ENCODE assay signal across 1 cellular context in the genomic region with DNA sequence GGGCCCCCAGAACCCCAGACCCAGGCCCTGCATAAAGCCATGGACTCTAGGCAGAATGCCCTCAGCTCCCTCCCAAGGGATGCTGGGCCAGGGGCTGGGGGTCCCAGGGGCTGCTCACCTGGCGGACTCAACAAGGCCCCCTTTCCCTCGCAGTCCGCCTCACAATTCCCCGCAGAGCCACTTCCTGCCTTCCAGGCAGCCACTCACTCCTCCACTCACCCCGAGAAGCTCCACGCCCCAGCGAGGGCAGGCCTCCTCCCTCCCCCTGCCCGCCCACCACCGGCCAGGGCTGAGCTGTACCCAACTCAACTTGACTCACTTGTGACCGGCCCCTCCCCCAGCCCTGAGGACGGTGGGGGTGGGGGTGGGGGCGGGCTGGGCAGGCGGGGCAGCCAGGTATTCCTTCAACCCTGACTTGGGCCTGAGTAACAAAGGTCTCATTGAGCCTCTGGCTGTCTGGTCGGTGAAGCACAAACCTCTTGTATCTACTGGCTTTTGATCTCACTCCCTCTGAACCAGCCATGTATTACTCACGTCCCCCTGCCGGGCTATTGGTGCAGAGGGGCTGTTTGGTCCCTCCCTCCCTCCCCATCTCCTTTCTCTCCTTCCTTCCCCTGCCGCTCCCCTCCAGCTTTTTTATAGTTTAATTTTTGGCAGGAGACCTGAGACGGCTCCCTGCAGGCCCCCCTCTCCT.
A peak's percentile ranks its signal among the peaks of the same experiment; 100 is the strongest.
TF ChIP-seq lines count a peak whose summit lies in the region.

No MANE protein-coding gene starts in this region.

TF ChIP-seq in HepG2, 621 proteins besides CTCF, POLR2A, EP300 and RAD21 (continued from another document):
- TF ChIP-seq ERF (CRISPR knock-in tag; IDR thresholded peaks at IDR 0.05) (no peak), TRIM24 (CRISPR knock-in tag; IDR thresholded peaks at IDR 0.05) (no peak), SMAD1 (CRISPR knock-in tag; IDR thresholded peaks at IDR 0.05; ENCODE audit: borderline replicate concordance, low read depth) (no peak), TSC22D2 (CRISPR knock-in tag; IDR thresholded peaks at IDR 0.05; ENCODE audit: borderline replicate concordance) (no peak), NFE2 (CRISPR knock-in tag; IDR thresholded peaks at IDR 0.05) (no peak), GLI4 (CRISPR knock-in tag; IDR thresholded peaks at IDR 0.05; ENCODE audit: borderline replicate concordance) (no peak), ELF4 (CRISPR knock-in tag; IDR thresholded peaks at IDR 0.05; ENCODE audit: borderline replicate concordance) (0 out of 2 replicates have a peak, but pooled peaks have one; percentile 40), SPEN (CRISPR knock-in tag; IDR thresholded peaks at IDR 0.05; ENCODE audit: low read depth) (no peak), CHD2 (IDR thresholded peaks at IDR 0.05; ENCODE audit: low read depth, low read length) (peak; percentile 55; the same call in 1 of the 2 replicates), ZNF451 (CRISPR knock-in tag; IDR thresholded peaks at IDR 0.05) (no peak), MED1 (CRISPR knock-in tag; IDR thresholded peaks at IDR 0.05) (no peak), RORA (CRISPR knock-in tag; IDR thresholded peaks at IDR 0.05) (no peak)
- TF ChIP-seq, protein P1, sequence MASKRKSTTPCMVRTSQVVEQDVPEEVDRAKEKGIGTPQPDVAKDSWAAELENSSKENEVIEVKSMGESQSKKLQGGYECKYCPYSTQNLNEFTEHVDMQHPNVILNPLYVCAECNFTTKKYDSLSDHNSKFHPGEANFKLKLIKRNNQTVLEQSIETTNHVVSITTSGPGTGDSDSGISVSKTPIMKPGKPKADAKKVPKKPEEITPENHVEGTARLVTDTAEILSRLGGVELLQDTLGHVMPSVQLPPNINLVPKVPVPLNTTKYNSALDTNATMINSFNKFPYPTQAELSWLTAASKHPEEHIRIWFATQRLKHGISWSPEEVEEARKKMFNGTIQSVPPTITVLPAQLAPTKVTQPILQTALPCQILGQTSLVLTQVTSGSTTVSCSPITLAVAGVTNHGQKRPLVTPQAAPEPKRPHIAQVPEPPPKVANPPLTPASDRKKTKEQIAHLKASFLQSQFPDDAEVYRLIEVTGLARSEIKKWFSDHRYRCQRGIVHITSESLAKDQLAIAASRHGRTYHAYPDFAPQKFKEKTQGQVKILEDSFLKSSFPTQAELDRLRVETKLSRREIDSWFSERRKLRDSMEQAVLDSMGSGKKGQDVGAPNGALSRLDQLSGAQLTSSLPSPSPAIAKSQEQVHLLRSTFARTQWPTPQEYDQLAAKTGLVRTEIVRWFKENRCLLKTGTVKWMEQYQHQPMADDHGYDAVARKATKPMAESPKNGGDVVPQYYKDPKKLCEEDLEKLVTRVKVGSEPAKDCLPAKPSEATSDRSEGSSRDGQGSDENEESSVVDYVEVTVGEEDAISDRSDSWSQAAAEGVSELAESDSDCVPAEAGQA (IDR thresholded peaks at IDR 0.05; ENCODE audit: low read depth), result no peak
- TF ChIP-seq, protein P1 (CRISPR knock-in tag; IDR thresholded peaks at IDR 0.05; ENCODE audit: borderline replicate concordance), result no peak
- TF ChIP-seq, protein P2, sequence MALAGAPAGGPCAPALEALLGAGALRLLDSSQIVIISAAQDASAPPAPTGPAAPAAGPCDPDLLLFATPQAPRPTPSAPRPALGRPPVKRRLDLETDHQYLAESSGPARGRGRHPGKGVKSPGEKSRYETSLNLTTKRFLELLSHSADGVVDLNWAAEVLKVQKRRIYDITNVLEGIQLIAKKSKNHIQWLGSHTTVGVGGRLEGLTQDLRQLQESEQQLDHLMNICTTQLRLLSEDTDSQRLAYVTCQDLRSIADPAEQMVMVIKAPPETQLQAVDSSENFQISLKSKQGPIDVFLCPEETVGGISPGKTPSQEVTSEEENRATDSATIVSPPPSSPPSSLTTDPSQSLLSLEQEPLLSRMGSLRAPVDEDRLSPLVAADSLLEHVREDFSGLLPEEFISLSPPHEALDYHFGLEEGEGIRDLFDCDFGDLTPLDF (CRISPR knock-in tag; IDR thresholded peaks at IDR 0.05), result no peak
- TF ChIP-seq, protein P3, sequence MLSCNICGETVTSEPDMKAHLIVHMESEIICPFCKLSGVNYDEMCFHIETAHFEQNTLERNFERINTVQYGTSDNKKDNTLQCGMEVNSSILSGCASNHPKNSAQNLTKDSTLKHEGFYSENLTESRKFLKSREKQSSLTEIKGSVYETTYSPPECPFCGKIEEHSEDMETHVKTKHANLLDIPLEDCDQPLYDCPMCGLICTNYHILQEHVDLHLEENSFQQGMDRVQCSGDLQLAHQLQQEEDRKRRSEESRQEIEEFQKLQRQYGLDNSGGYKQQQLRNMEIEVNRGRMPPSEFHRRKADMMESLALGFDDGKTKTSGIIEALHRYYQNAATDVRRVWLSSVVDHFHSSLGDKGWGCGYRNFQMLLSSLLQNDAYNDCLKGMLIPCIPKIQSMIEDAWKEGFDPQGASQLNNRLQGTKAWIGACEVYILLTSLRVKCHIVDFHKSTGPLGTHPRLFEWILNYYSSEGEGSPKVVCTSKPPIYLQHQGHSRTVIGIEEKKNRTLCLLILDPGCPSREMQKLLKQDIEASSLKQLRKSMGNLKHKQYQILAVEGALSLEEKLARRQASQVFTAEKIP (CRISPR knock-in tag; IDR thresholded peaks at IDR 0.05; ENCODE audit: borderline replicate concordance), result no peak
- TF ChIP-seq, protein P4, sequence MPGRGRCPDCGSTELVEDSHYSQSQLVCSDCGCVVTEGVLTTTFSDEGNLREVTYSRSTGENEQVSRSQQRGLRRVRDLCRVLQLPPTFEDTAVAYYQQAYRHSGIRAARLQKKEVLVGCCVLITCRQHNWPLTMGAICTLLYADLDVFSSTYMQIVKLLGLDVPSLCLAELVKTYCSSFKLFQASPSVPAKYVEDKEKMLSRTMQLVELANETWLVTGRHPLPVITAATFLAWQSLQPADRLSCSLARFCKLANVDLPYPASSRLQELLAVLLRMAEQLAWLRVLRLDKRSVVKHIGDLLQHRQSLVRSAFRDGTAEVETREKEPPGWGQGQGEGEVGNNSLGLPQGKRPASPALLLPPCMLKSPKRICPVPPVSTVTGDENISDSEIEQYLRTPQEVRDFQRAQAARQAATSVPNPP (CRISPR knock-in tag; IDR thresholded peaks at IDR 0.05), result no peak
